ENCODE assay signal across 11 cellular contexts in genomic region chr5:154034944-154035343, GRCh38.
"Had no signal": no experiment of that assay in that cellular context is flagged by ENCODE, and none has a peak within 500 bp of the region (broad histone marks: within the 10 kb centered on the region; RNA-seq: fewer than 3 reads in every experiment).

No MANE protein-coding gene starts in this region.

- ATAC-seq: GM23338, HCT116 had no signal

- H3K27ac Mint-ChIP-seq: GM23338, H9, HFFc6 had no signal

- H3K36me3 ChIP-seq: HAP-1 had no signal

- H3K4me3 ChIP-seq: GM23248, GM23338, HAP-1 had no signal

- DNase-seq: GM23248, GOT3, H7, H9, HCEC 1CT, HFFc6 had no signal

- H3K9me3 Mint-ChIP-seq: GM23338, H9, HFFc6 had no signal

- FAIRE-seq: H1, H54 had no signal

- H3K27ac ChIP-seq: GM23248 had no signal

- H3K4me3 Mint-ChIP-seq: GM23338, H9, HFFc6 had no signal

- H3K9me3 ChIP-seq: HAP-1 had no signal
